20 cellular contexts compared by ENCODE assay signal in the genomic region with DNA sequence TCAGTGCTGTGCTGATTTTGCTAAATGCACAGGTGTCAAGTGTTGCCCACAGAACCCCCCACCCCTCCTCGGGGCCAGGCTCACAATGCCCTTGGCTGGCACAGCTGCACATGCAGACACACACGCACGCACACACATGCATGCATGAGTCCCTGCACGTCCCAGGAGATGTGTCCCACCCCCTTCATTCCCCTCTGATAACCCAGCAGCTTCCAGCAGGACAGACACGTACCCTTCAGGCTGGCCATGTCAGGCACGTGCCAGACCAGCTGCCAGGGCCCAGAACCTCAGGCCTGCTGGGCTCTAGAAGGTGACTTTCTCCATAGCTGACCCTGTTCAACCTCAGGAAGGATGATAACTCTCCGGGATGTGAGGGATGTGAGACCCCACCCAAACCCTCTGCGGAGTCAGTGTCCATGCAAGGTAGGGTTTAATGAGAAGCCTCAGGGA.
"Had no signal": no experiment of that assay in that cellular context is flagged by ENCODE, and none has a peak within 500 bp of the region (broad histone marks: within the 10 kb centered on the region; RNA-seq: fewer than 3 reads in every experiment).

No MANE protein-coding gene starts in this region.

- H3K4me3 ChIP-seq: left lung, tibial artery had no signal

- H3K4me1 ChIP-seq: left lung had no signal

- H3K9me3 ChIP-seq: left lung, tibial artery had no signal

- H3K27ac ChIP-seq: left lung, tibial artery had no signal

- H3K36me3 Mint-ChIP-seq: activated CD4-positive, alpha-beta memory T cell treated with anti-CD3 and anti-CD28 coated beads for 36 hours; activated CD8-positive, alpha-beta memory T cell treated with anti-CD3 and anti-CD28 coated beads, Interleukin-2, amount 10 ng/mL, durations not matched to agents 7 days and 5 days; activated naive CD8-positive, alpha-beta T cell; mesothelial cell of epicardium; naive thymus-derived CD8-positive, alpha-beta T cell had no signal

- H3K9me3 Mint-ChIP-seq: activated CD4-positive, alpha-beta memory T cell treated with anti-CD3 and anti-CD28 coated beads for 36 hours; immature natural killer cell; mesothelial cell of epicardium; naive thymus-derived CD8-positive, alpha-beta T cell; stimulated activated naive CD8-positive, alpha-beta T cell treated with anti-CD3 and anti-CD28 coated beads, Interleukin-15, Interleukin-2, amounts not matched to agents 100 ng/mL and 50 ng/mL, for 24 hours had no signal

- H3K4me3 Mint-ChIP-seq: activated CD4-positive, alpha-beta memory T cell treated with anti-CD3 and anti-CD28 coated beads for 36 hours; activated CD8-positive, alpha-beta memory T cell treated with anti-CD3 and anti-CD28 coated beads, Interleukin-2, amount 10 ng/mL, durations not matched to agents 7 days and 5 days; activated naive CD8-positive, alpha-beta T cell; immature natural killer cell; mesothelial cell of epicardium; naive thymus-derived CD8-positive, alpha-beta T cell; stimulated activated naive CD8-positive, alpha-beta T cell treated with anti-CD3 and anti-CD28 coated beads, Interleukin-15, Interleukin-2, amounts not matched to agents 100 ng/mL and 50 ng/mL, for 24 hours had no signal

- H3K27me3 ChIP-seq: tibial artery had no signal

- H3K4me1 Mint-ChIP-seq: immature natural killer cell had no signal

- ATAC-seq: activated CD8-positive, alpha-beta memory T cell treated with anti-CD3 and anti-CD28 coated beads, Interleukin-2, amount 10 ng/mL, durations not matched to agents 7 days and 5 days; left lung; naive thymus-derived CD8-positive, alpha-beta T cell had no signal

- H3K27ac Mint-ChIP-seq: activated CD4-positive, alpha-beta memory T cell treated with anti-CD3 and anti-CD28 coated beads for 36 hours; activated CD8-positive, alpha-beta memory T cell treated with anti-CD3 and anti-CD28 coated beads, Interleukin-2, amount 10 ng/mL, durations not matched to agents 7 days and 5 days; activated naive CD8-positive, alpha-beta T cell; immature natural killer cell; mesothelial cell of epicardium; progenitor cell of endocrine pancreas; stimulated activated naive CD8-positive, alpha-beta T cell treated with anti-CD3 and anti-CD28 coated beads, Interleukin-15, Interleukin-2, amounts not matched to agents 100 ng/mL and 50 ng/mL, for 24 hours had no signal

- DNase-seq: activated CD4-positive, alpha-beta memory T cell treated with anti-CD3 and anti-CD28 coated beads for 36 hours; activated CD4-positive, alpha-beta T cell treated with anti-CD3 and anti-CD28 coated beads for 48 hours; activated CD8-positive, alpha-beta memory T cell treated with anti-CD3 and anti-CD28 coated beads, Interleukin-2, amount 10 ng/mL, durations not matched to agents 7 days and 5 days; activated gamma-delta T cell treated with Interleukin-2 at 50 U/mL for 16 hours; activated T-cell treated with anti-CD3 and anti-CD28 coated beads for 4 hours; amniotic stem cell; cerebellar nuclear complex; immature natural killer cell; left lung; mammary epithelial cell; naive thymus-derived CD8-positive, alpha-beta T cell; retina; stimulated activated CD4-positive, alpha-beta T cell treated with anti-CD3 and anti-CD28 coated beads, Interleukin-12 subunit alpha, Interleukin-12 subunit beta, amount 100 ng/mL, for 4 hours; stimulated activated CD4-positive, alpha-beta T cell treated with anti-CD3 and anti-CD28 coated beads, Interleukin-4, amount 100 ng/mL, for 4 hours; substantia nigra; tibial artery had no signal

- H3K36me3 ChIP-seq: left lung, tibial artery had no signal
